8 cellular contexts compared by ENCODE assay signal in genomic region chr3:50237133-50237651, GRCh38. TPM values are rescaled to one million over a fixed set of nuclear protein-coding genes. Genes with fewer than 3 reads are reported as not detected.
A peak's percentile ranks its signal among the peaks of the same experiment; 100 is the strongest.
DNase-seq lines count a peak whose midpoint lies in the region; ATAC-seq and TF ChIP-seq lines count a peak whose summit lies in the region.

No MANE protein-coding gene starts in this region.

- H3K27ac Mint-ChIP-seq in WTC11 = peak overlapping the region; percentile 88
- H3K27ac Mint-ChIP-seq in natural killer cell treated with Interleukin-12 subunit alpha and Interleukin-12 subunit beta and Interleukin-15 and Interleukin-18, amount 100 ng/mL, for 72 hours = peak overlapping the region; percentile 97 to 99

- TF ChIP-seq CTCF in AG04450 (IDR thresholded peaks at IDR 0.05; ENCODE audit: low read depth, low read length) (no peak), HEK293 (tag by site-specific recombination; IDR thresholded peaks at IDR 0.05) (no peak), WTC11 (IDR thresholded peaks at IDR 0.05) (no peak)

- DNase-seq in AG04450 (ENCODE audit: low read depth, low spot score) = no peak
- peak; percentile 49 for DNase-seq in WTC11 (ENCODE audit: low spot score)
- DNase-seq in epithelial cell of prostate (ENCODE audit: low read depth, low spot score) = no peak
- no peak for DNase-seq in natural killer cell treated with Interleukin-12 subunit alpha and Interleukin-12 subunit beta and Interleukin-15 and Interleukin-18, amount 100 ng/mL, for 72 hours (ENCODE audit: low spot score)
- DNase-seq in GOT3 (lab: John Stamatoyannopoulos, UW) = no peak
- DNase-seq in SW480 (ENCODE audit: low spot score) = no peak
- DNase-seq in DMS53 treated with DMSO at 0.1 percent for 48 hours (lab: John Stamatoyannopoulos, UW; ENCODE audit: unreplicated experiment) = no peak

- H3K36me3 Mint-ChIP-seq in WTC11 = no peaks in the 10 kb centered on the region
- no peaks in the 10 kb centered on the region for H3K36me3 Mint-ChIP-seq in natural killer cell treated with Interleukin-12 subunit alpha and Interleukin-12 subunit beta and Interleukin-15 and Interleukin-18, amount 100 ng/mL, for 72 hours

- H3K4me1 ChIP-seq in HEK293 (ENCODE audit: control insufficient read depth, insufficient read depth, low read length) = peaks cover 17% of the 10 kb centered on the region

- ATAC-seq in WTC11 = no peak
- no peak for ATAC-seq in natural killer cell treated with Interleukin-12 subunit alpha and Interleukin-12 subunit beta and Interleukin-15 and Interleukin-18, amount 100 ng/mL, for 72 hours

- no peaks in the 10 kb centered on the region for H3K27me3 Mint-ChIP-seq in WTC11 (ENCODE audit: low read depth)
- H3K27me3 Mint-ChIP-seq in natural killer cell treated with Interleukin-12 subunit alpha and Interleukin-12 subunit beta and Interleukin-15 and Interleukin-18, amount 100 ng/mL, for 72 hours = no peaks in the 10 kb centered on the region

- H3K9me3 ChIP-seq in AG04450 (ENCODE audit: control insufficient read depth, insufficient read depth, low read length) (no peaks in the 10 kb centered on the region), HEK293 (ENCODE audit: control insufficient read depth, insufficient read depth, low read depth, low read length) (no peaks in the 10 kb centered on the region)

- H3K4me3 Mint-ChIP-seq in WTC11 = peak overlapping the region; percentile 97
- H3K4me3 Mint-ChIP-seq in natural killer cell treated with Interleukin-12 subunit alpha and Interleukin-12 subunit beta and Interleukin-15 and Interleukin-18, amount 100 ng/mL, for 72 hours = peak overlapping the region; percentile 95

- H3K27me3 ChIP-seq in AG04450 (ENCODE audit: control insufficient read depth, insufficient read depth, low read length) = no peaks in the 10 kb centered on the region

- no peaks in the 10 kb centered on the region for H3K9me3 Mint-ChIP-seq in WTC11
- H3K9me3 Mint-ChIP-seq in natural killer cell treated with Interleukin-12 subunit alpha and Interleukin-12 subunit beta and Interleukin-15 and Interleukin-18, amount 100 ng/mL, for 72 hours = no peaks in the 10 kb centered on the region

- POLR2A ChIA-PET in AG04450 (lab: Yijun Ruan, JAX) = interaction anchor here (2.2 kb wide), 1 partner anchor 10 kb away, joined by 24 read pairs; no protein-coding TSS in a partner anchor
- POLR2A ChIA-PET in HEK293 (lab: Yijun Ruan, JAX) = interaction anchor here (1.9 to 2.5 kb wide), 2 partner anchors 9 to 10 kb away, joined by 9 to 17 read pairs; no protein-coding TSS in a partner anchor
- POLR2A ChIA-PET in WTC11 (lab: Charles Lee) = interaction anchor here (0.6 kb wide), 1 partner anchor 30 kb away, joined by 5 read pairs; no protein-coding TSS in a partner anchor

- H3K4me3 ChIP-seq in AG04450 (ENCODE audit: low read depth, low read length) (peak overlapping the region; percentile 95), HEK293 (ENCODE audit: low read depth, low read length) (peak overlapping the region; percentile 67)

- H3K27ac ChIP-seq in AG04450 (ENCODE audit: low read depth, low read length) (peak overlapping the region; percentile 52), HEK293 (ENCODE audit: extremely low read depth, low read depth, low read length) (peak overlapping the region; percentile 77), epithelial cell of prostate (peak overlapping the region; percentile 76)

- H3K4me1 Mint-ChIP-seq in WTC11 = peaks cover 59% of the 10 kb centered on the region
- peaks cover 26 to 47% of the 10 kb centered on the region in 2 donors for H3K4me1 Mint-ChIP-seq in natural killer cell treated with Interleukin-12 subunit alpha and Interleukin-12 subunit beta and Interleukin-15 and Interleukin-18, amount 100 ng/mL, for 72 hours (ENCODE audit: low read depth in 2 of 2)

- peaks cover 0 to 10% of the 10 kb centered on the region in 2 experiments; a peak in 1 of 3 replicates for H3K36me3 ChIP-seq in HEK293 (ENCODE audit: control insufficient read depth in 2 of 2, insufficient read depth in 1 of 2, low read length in 2 of 2)

- CTCF ChIA-PET in AG04450 (lab: Charles Lee) (interaction anchor here (0.6 to 1.9 kb wide), 4 partner anchors 10 to 112 kb away, joined by 4 to 11 read pairs (median 9); no protein-coding TSS in a partner anchor), HEK293 (lab: Yijun Ruan, JAX) (interaction anchor here (0.6 to 3.9 kb wide), 4 partner anchors 10 to 61 kb away, joined by 3 to 28 read pairs (median 12); partner anchors contain the start of gene IFRD2), WTC11 (lab: Charles Lee) (interaction anchor here (0.6 to 2.9 kb wide), 6 partner anchors 9 to 42 kb away, joined by 3 to 27 read pairs (median 4); no protein-coding TSS in a partner anchor)

TF ChIP-seq in WTC11, 78 proteins besides CTCF, POLR2A, EP300 and RAD21:
- TF ChIP-seq NFE2L1 (CRISPR knock-in tag; IDR thresholded peaks at IDR 0.05) (no peak), ZNF317 (CRISPR knock-in tag; IDR thresholded peaks at IDR 0.05; ENCODE audit: borderline replicate concordance, low read depth) (peak; percentile 79), ZNF263 (CRISPR knock-in tag; IDR thresholded peaks at IDR 0.05; ENCODE audit: low read depth) (0 out of 2 replicates have a peak, but pooled peaks have one; percentile 46), CBFB (CRISPR knock-in tag; IDR thresholded peaks at IDR 0.05; ENCODE audit: low read depth) (no peak), ZMAT4 (CRISPR knock-in tag; IDR thresholded peaks at IDR 0.05) (no peak)

RNA-seq across cellular contexts. Expression of gene GNAI2, which starts 1.2 kb away (rescaled TPM):
- 603 and 661 TPM in 2 replicates for polyA plus RNA-seq in AG04450 (2011; rRNA removed)
- polyA minus RNA-seq in AG04450 (2011; rRNA and poly(A)+ RNA removed) = 528 and 617 TPM in 2 replicates
- 181 to 185 TPM (median 185 TPM) in 3 replicates for total RNA-seq in WTC11 (2021)
- 100 to 1,000 TPM; 331 to 413 TPM for total RNA-seq in natural killer cell treated with Interleukin-12 subunit alpha and Interleukin-12 subunit beta and Interleukin-15 and Interleukin-18, amount 100 ng/mL, for 72 hours

RNA-seq across cellular contexts. Expression of gene SEMA3B, which starts 31.8 kb away (rescaled TPM):
- 22.0 and 24.7 TPM in 2 replicates for polyA plus RNA-seq in AG04450 (2011; rRNA removed)
- polyA minus RNA-seq in AG04450 (2011; rRNA and poly(A)+ RNA removed) = 9.9 and 14.3 TPM in 2 replicates
- total RNA-seq in WTC11 (2021) = 7.3 to 9.0 TPM (median 8.7 TPM) in 3 replicates
- total RNA-seq in natural killer cell treated with Interleukin-12 subunit alpha and Interleukin-12 subunit beta and Interleukin-15 and Interleukin-18, amount 100 ng/mL, for 72 hours = 1 to 10 TPM in 1 of 2 donors, under 1 TPM in 1; 0.89 to 1.2 TPM

RNA-seq across cellular contexts. Expression of gene SLC38A3, which starts 32.1 kb away (rescaled TPM):
- 0.06 and 0.11 TPM in 2 replicates for polyA plus RNA-seq in AG04450 (2011; rRNA removed)
- not detected in 2 replicates for polyA minus RNA-seq in AG04450 (2011; rRNA and poly(A)+ RNA removed)
- 0.90 to 1.6 TPM (median 1.3 TPM) in 3 replicates for total RNA-seq in WTC11 (2021)
- total RNA-seq in natural killer cell treated with Interleukin-12 subunit alpha and Interleukin-12 subunit beta and Interleukin-15 and Interleukin-18, amount 100 ng/mL, for 72 hours = not detected

RNA-seq across cellular contexts. Expression of gene LSMEM2, which starts 41.7 kb away (rescaled TPM):
- polyA plus RNA-seq in AG04450 (2011; rRNA removed) = not detected in 2 replicates
- not detected in 2 replicates for polyA minus RNA-seq in AG04450 (2011; rRNA and poly(A)+ RNA removed)
- total RNA-seq in WTC11 (2021) = 0.41 to 0.60 TPM (median 0.57 TPM) in 3 replicates
- not detected for total RNA-seq in natural killer cell treated with Interleukin-12 subunit alpha and Interleukin-12 subunit beta and Interleukin-15 and Interleukin-18, amount 100 ng/mL, for 72 hours

RNA-seq across cellular contexts. Expression of gene GNAT1, which starts 45.8 kb away (rescaled TPM):
- not detected in 2 replicates for polyA plus RNA-seq in AG04450 (2011; rRNA removed)
- not detected in 2 replicates for polyA minus RNA-seq in AG04450 (2011; rRNA and poly(A)+ RNA removed)
- total RNA-seq in WTC11 (2021) = 0.13 to 0.39 TPM (median 0.14 TPM) in 3 replicates
- total RNA-seq in natural killer cell treated with Interleukin-12 subunit alpha and Interleukin-12 subunit beta and Interleukin-15 and Interleukin-18, amount 100 ng/mL, for 72 hours = not detected
